11 cellular contexts compared by ENCODE assay signal in genomic region chr2:43129254-43129653, GRCh38.
DNase-seq lines count a peak whose midpoint lies in the region; ATAC-seq and TF ChIP-seq lines count a peak whose summit lies in the region.
"Had no signal": no experiment of that assay in that cellular context is flagged by ENCODE, and none has a peak within 500 bp of the region (broad histone marks: within the 10 kb centered on the region; RNA-seq: fewer than 3 reads in every experiment).

No MANE protein-coding gene starts in this region.

- H3K4me1 Mint-ChIP-seq in activated naive CD8-positive, alpha-beta T cell (ENCODE audit: low read depth) = peaks cover 88% of the 10 kb centered on the region
- peaks cover 88% of the 10 kb centered on the region for H3K4me1 Mint-ChIP-seq in activated naive CD8-positive, alpha-beta T cell treated with anti-CD3 and anti-CD28 coated beads for 36 hours
- H3K4me1 Mint-ChIP-seq in activated T-helper 17 cell treated with anti-CD3 and anti-CD28 coated beads, Interleukin-2, amount 50 U/mL, for 72 hours = peaks cover 59% of the 10 kb centered on the region
- H3K4me1 Mint-ChIP-seq in type B pancreatic cell (ENCODE audit: unreplicated experiment) = peaks cover 40% of the 10 kb centered on the region

- H3K9me3 ChIP-seq in muscle layer of duodenum (ENCODE audit: control insufficient read depth in 1 of 2, low read length in 2 of 2) = no peaks in the 10 kb centered on the region

- H3K9me3 Mint-ChIP-seq in activated naive CD8-positive, alpha-beta T cell (ENCODE audit: low read depth) = no peaks in the 10 kb centered on the region
- no peaks in the 10 kb centered on the region for H3K9me3 Mint-ChIP-seq in activated naive CD8-positive, alpha-beta T cell treated with anti-CD3 and anti-CD28 coated beads for 36 hours
- H3K9me3 Mint-ChIP-seq in activated T-helper 17 cell treated with anti-CD3 and anti-CD28 coated beads, Interleukin-2, amount 50 U/mL, for 72 hours = no peaks in the 10 kb centered on the region
- no peaks in the 10 kb centered on the region for H3K9me3 Mint-ChIP-seq in type B pancreatic cell

- peaks cover 16 to 21% of the 10 kb centered on the region in 2 donors for H3K4me1 ChIP-seq in muscle layer of duodenum (ENCODE audit: control insufficient read depth in 1 of 2, insufficient read depth in 2 of 2, low read length in 2 of 2)

- H3K27ac Mint-ChIP-seq in activated naive CD8-positive, alpha-beta T cell = peak overlapping the region; percentile 77
- H3K27ac Mint-ChIP-seq in activated naive CD8-positive, alpha-beta T cell treated with anti-CD3 and anti-CD28 coated beads for 36 hours = no peak overlapping the region
- peak overlapping the region; percentile 87 for H3K27ac Mint-ChIP-seq in activated T-helper 17 cell treated with anti-CD3 and anti-CD28 coated beads, Interleukin-2, amount 50 U/mL, for 72 hours
- H3K27ac Mint-ChIP-seq in type B pancreatic cell = peak overlapping the region; percentile 43

- H3K36me3 ChIP-seq in muscle layer of duodenum (ENCODE audit: control insufficient read depth in 1 of 2, insufficient read depth in 2 of 2, low read length in 2 of 2) = no peaks in the 10 kb centered on the region

- H3K4me3 Mint-ChIP-seq in activated naive CD8-positive, alpha-beta T cell = peak overlapping the region; percentile 71
- H3K4me3 Mint-ChIP-seq in activated naive CD8-positive, alpha-beta T cell treated with anti-CD3 and anti-CD28 coated beads for 36 hours = no peak overlapping the region
- H3K4me3 Mint-ChIP-seq in activated T-helper 17 cell treated with anti-CD3 and anti-CD28 coated beads, Interleukin-2, amount 50 U/mL, for 72 hours = peak overlapping the region; percentile 83
- H3K4me3 Mint-ChIP-seq in type B pancreatic cell = no peak overlapping the region

- no peaks in the 10 kb centered on the region for H3K36me3 Mint-ChIP-seq in activated naive CD8-positive, alpha-beta T cell
- H3K36me3 Mint-ChIP-seq in activated naive CD8-positive, alpha-beta T cell treated with anti-CD3 and anti-CD28 coated beads for 36 hours = no peaks in the 10 kb centered on the region
- peaks cover 32% of the 10 kb centered on the region for H3K36me3 Mint-ChIP-seq in activated T-helper 17 cell treated with anti-CD3 and anti-CD28 coated beads, Interleukin-2, amount 50 U/mL, for 72 hours (ENCODE audit: low read depth)
- no peaks in the 10 kb centered on the region for H3K36me3 Mint-ChIP-seq in type B pancreatic cell

- no peak for ATAC-seq in activated T-helper 17 cell treated with anti-CD3 and anti-CD28 coated beads, Interleukin-2, amount 50 U/mL, for 72 hours (replicated peaks)
- no peak for ATAC-seq in GM18519 (IDR thresholded peaks at IDR 0.05; ENCODE audit: low FRiP score, unreplicated experiment)
- ATAC-seq: HCT116 had no signal

- no peak for TF ChIP-seq CTCF in type B pancreatic cell (conservative IDR thresholded peaks at IDR 0.05)

- DNase-seq in activated naive CD8-positive, alpha-beta T cell treated with anti-CD3 and anti-CD28 coated beads for 36 hours = no peak
- DNase-seq in type B pancreatic cell (ENCODE audit: extremely low spot score, unreplicated experiment) (no peak), NCI-H2107 treated with DMSO at 0.1 percent for 48 hours (lab: John Stamatoyannopoulos, UW; ENCODE audit: unreplicated experiment) (no peak), NCI-H748 treated with DMSO at 0.1 percent for 48 hours (lab: John Stamatoyannopoulos, UW) (no peak)
- DNase-seq: activated CD4-positive, alpha-beta T cell treated with anti-CD3 and anti-CD28 coated beads, Interleukin-2, amount 50 U/mL, for 4 hours; NCI-H1417 treated with DMSO at 0.1 percent for 48 hours had no signal

- H3K27me3 Mint-ChIP-seq in activated naive CD8-positive, alpha-beta T cell = no peaks in the 10 kb centered on the region
- no peaks in the 10 kb centered on the region for H3K27me3 Mint-ChIP-seq in activated naive CD8-positive, alpha-beta T cell treated with anti-CD3 and anti-CD28 coated beads for 36 hours
- no peaks in the 10 kb centered on the region for H3K27me3 Mint-ChIP-seq in activated T-helper 17 cell treated with anti-CD3 and anti-CD28 coated beads, Interleukin-2, amount 50 U/mL, for 72 hours
- no peaks in the 10 kb centered on the region for H3K27me3 Mint-ChIP-seq in type B pancreatic cell

- H3K27ac ChIP-seq in muscle layer of duodenum (ENCODE audit: low read length) = peak overlapping the region; percentile 88

- H3K4me3 ChIP-seq in muscle layer of duodenum (ENCODE audit: low read depth in 1 of 2, low read length in 2 of 2) = no peak overlapping the region

- H3K27me3 ChIP-seq in muscle layer of duodenum (ENCODE audit: low read depth, low read length) = no peaks in the 10 kb centered on the region

Comparison
In these comparisons a context has a peak if more than half of its experiments do, and no peak if none do; other contexts are left out.
1. H3K4me3 Mint-ChIP-seq: peak in activated naive CD8-positive, alpha-beta T cell (single experiment) and activated T-helper 17 cell treated with anti-CD3 and anti-CD28 coated beads, Interleukin-2, amount 50 U/mL, for 72 hours (single experiment); none in activated naive CD8-positive, alpha-beta T cell treated with anti-CD3 and anti-CD28 coated beads for 36 hours (single experiment) and type B pancreatic cell (single experiment).